Comparison of ENCODE assay signal across 34 cellular contexts in genomic region chr10:109104806-109105205, GRCh38.
"Had no signal": no experiment of that assay in that cellular context is flagged by ENCODE, and none has a peak within 500 bp of the region (broad histone marks: within the 10 kb centered on the region; RNA-seq: fewer than 3 reads in every experiment).

No MANE protein-coding gene starts in this region.

- H3K36me3 ChIP-seq: MG63 had no signal

- H3K27me3 ChIP-seq: MG63 had no signal

- H3K27ac ChIP-seq: KMS-11 had no signal

- H3K9ac ChIP-seq: KMS-11 had no signal

- DNase-seq: Karpas-422, Kasumi-1, MG63, MM.1S, MV-4-11, NCI-H1048, NCI-H1092, NCI-H1092 treated with DMSO at 0.1 percent for 48 hours, NCI-H1105, NCI-H1105 treated with DMSO at 0.1 percent for 48 hours, NCI-H1417, NCI-H1417 treated with DMSO at 0.1 percent for 48 hours, NCI-H1436, NCI-H1436 treated with DMSO at 0.1 percent for 48 hours, NCI-H146, NCI-H1694, NCI-H187, NCI-H187 treated with DMSO at 0.1 percent for 48 hours, NCI-H1930, NCI-H2029, NCI-H2029 treated with DMSO at 0.1 percent for 48 hours, NCI-H2081, NCI-H2081 treated with DMSO at 0.1 percent for 48 hours, NCI-H2107, NCI-H2171, NCI-H2171 treated with DMSO at 0.1 percent for 48 hours, NCI-H2227 treated with DMSO at 0.1 percent for 48 hours, NCI-H226, NCI-H345, NCI-H446, NCI-H446 treated with DMSO at 0.1 percent for 48 hours, NCI-H510A, NCI-H510A treated with DMSO at 0.1 percent for 48 hours had no signal

- H3K9me3 ChIP-seq: MG63 had no signal

- H3K4me3 ChIP-seq: MG63 had no signal
